ENCODE assay signal across 11 cellular contexts in genomic region chr14:69980457-69981414, GRCh38.
DNase-seq lines count a peak whose midpoint lies in the region; ATAC-seq and TF ChIP-seq lines count a peak whose summit lies in the region.
"Had no signal": no experiment of that assay in that cellular context is flagged by ENCODE, and none has a peak within 500 bp of the region (broad histone marks: within the 10 kb centered on the region; RNA-seq: fewer than 3 reads in every experiment).

No MANE protein-coding gene starts in this region.

- peak overlapping the region in 1 of 3 experiments; percentile 8 for H3K4me3 Mint-ChIP-seq in nephron
- H3K4me3 Mint-ChIP-seq in stimulated activated naive B cell treated with anti-CD40 and anti-IgM and Interleukin-4, amounts not matched to agents 10 μg/mL and 1 μg/mL and 100 μg/mL, for 72 hours, result no peak overlapping the region
- H3K4me3 Mint-ChIP-seq: activated CD8-positive, alpha-beta T cell treated with anti-CD3 and anti-CD28 coated beads, Interleukin-2, amount 10 ng/mL, durations not matched to agents 7 days and 5 days had no signal

- H3K9me3 Mint-ChIP-seq in nephron, result no peaks in the 10 kb centered on the region
- no peaks in the 10 kb centered on the region for H3K9me3 Mint-ChIP-seq in stimulated activated naive B cell treated with anti-CD40 and anti-IgM and Interleukin-4, amounts not matched to agents 10 μg/mL and 1 μg/mL and 100 μg/mL, for 72 hours

- no peak for ATAC-seq in stimulated activated naive B cell treated with anti-CD40 and anti-IgM and Interleukin-4, amounts not matched to agents 10 μg/mL and 1 μg/mL and 100 μg/mL, for 72 hours (replicated peaks)
- ATAC-seq in GM19324 (IDR thresholded peaks at IDR 0.05; ENCODE audit: low FRiP score, unreplicated experiment), result no peak
- ATAC-seq in activated CD4-positive, CD25-positive, alpha-beta regulatory T cell treated with anti-CD3 and anti-CD28 coated beads, Interleukin-2, amount 50 U/mL, for 24 hours, result no peak
- ATAC-seq: activated CD8-positive, alpha-beta T cell treated with anti-CD3 and anti-CD28 coated beads, Interleukin-2, amount 10 ng/mL, durations not matched to agents 7 days and 5 days had no signal

- intact Hi-C loops in breast epithelium (cut with DNase I; ENCODE audit: low total_unique reads), result no loop called here

- peak overlapping the region; percentile 72 to 80 for H3K27ac ChIP-seq in breast epithelium

- no peak for TF ChIP-seq POLR2A in breast epithelium (IDR thresholded peaks at IDR 0.05)

- DNase-seq in DMS153 (lab: John Stamatoyannopoulos, UW), result peak; percentile 88
- DNase-seq in NCI-H2196 treated with DMSO at 0.1 percent for 48 hours (lab: John Stamatoyannopoulos, UW; ENCODE audit: unreplicated experiment), result peak; percentile 97
- DNase-seq in breast epithelium (ENCODE audit: low spot score in 2 of 2), result peak in 1 of 2 donors; percentile 82
- no peak for DNase-seq in stimulated activated naive B cell treated with anti-CD40 and anti-IgM and Interleukin-4, amounts not matched to agents 10 μg/mL and 1 μg/mL and 100 μg/mL, for 72 hours
- no peak for DNase-seq in NCI-H1092 treated with DMSO at 0.1 percent for 48 hours (lab: John Stamatoyannopoulos, UW)
- DNase-seq: activated CD8-positive, alpha-beta T cell treated with anti-CD3 and anti-CD28 coated beads, Interleukin-2, amount 10 ng/mL, durations not matched to agents 7 days and 5 days; activated naive CD4-positive, alpha-beta T cell; GDM1 had no signal

- no peaks in the 10 kb centered on the region for H3K36me3 ChIP-seq in breast epithelium

- H3K4me3 ChIP-seq in breast epithelium, result no peak overlapping the region

- H3K9me3 ChIP-seq in breast epithelium, result no peaks in the 10 kb centered on the region

- no peaks in the 10 kb centered on the region for H3K27me3 ChIP-seq in breast epithelium

- peaks cover 8% of the 10 kb centered on the region for H3K27me3 Mint-ChIP-seq in nephron (ENCODE audit: low read depth)
- peaks cover 23 to 34% of the 10 kb centered on the region in 2 donors for H3K27me3 Mint-ChIP-seq in stimulated activated naive B cell treated with anti-CD40 and anti-IgM and Interleukin-4, amounts not matched to agents 10 μg/mL and 1 μg/mL and 100 μg/mL, for 72 hours

- H3K4me1 Mint-ChIP-seq in nephron, result peaks cover 51% of the 10 kb centered on the region
- H3K4me1 Mint-ChIP-seq in stimulated activated naive B cell treated with anti-CD40 and anti-IgM and Interleukin-4, amounts not matched to agents 10 μg/mL and 1 μg/mL and 100 μg/mL, for 72 hours, result no peaks in the 10 kb centered on the region

- TF ChIP-seq CTCF in breast epithelium (IDR thresholded peaks at IDR 0.05) (no peak), nephron (IDR thresholded peaks at IDR 0.05; ENCODE audit: unreplicated experiment in 3 of 3) (no peak)

- no peaks in the 10 kb centered on the region for H3K4me1 ChIP-seq in breast epithelium

- no peaks in the 10 kb centered on the region for H3K36me3 Mint-ChIP-seq in nephron (ENCODE audit: low read depth)
- no peaks in the 10 kb centered on the region for H3K36me3 Mint-ChIP-seq in stimulated activated naive B cell treated with anti-CD40 and anti-IgM and Interleukin-4, amounts not matched to agents 10 μg/mL and 1 μg/mL and 100 μg/mL, for 72 hours

- H3K27ac Mint-ChIP-seq in nephron, result peak overlapping the region in 2 of 3 experiments; percentile 18 to 20
- H3K27ac Mint-ChIP-seq in stimulated activated naive B cell treated with anti-CD40 and anti-IgM and Interleukin-4, amounts not matched to agents 10 μg/mL and 1 μg/mL and 100 μg/mL, for 72 hours, result no peak overlapping the region
- H3K27ac Mint-ChIP-seq: activated CD8-positive, alpha-beta T cell treated with anti-CD3 and anti-CD28 coated beads, Interleukin-2, amount 10 ng/mL, durations not matched to agents 7 days and 5 days had no signal

Comparison
In these comparisons a context has a peak if more than half of its experiments do, and no peak if none do; other contexts are left out.
1. DNase-seq: peak in DMS153 (single experiment) and NCI-H2196 treated with DMSO at 0.1 percent for 48 hours (single experiment); none in stimulated activated naive B cell treated with anti-CD40 and anti-IgM and Interleukin-4, amounts not matched to agents 10 μg/mL and 1 μg/mL and 100 μg/mL, for 72 hours (single experiment) and NCI-H1092 treated with DMSO at 0.1 percent for 48 hours (single experiment).